Comparison of ENCODE assay signal across 10 cellular contexts in genomic region chr7:47392241-47392759, GRCh38.
DNase-seq lines count a peak whose midpoint lies in the region; ATAC-seq, FAIRE-seq and TF ChIP-seq lines count a peak whose summit lies in the region.
"Had no signal": no experiment of that assay in that cellular context is flagged by ENCODE, and none has a peak within 500 bp of the region (broad histone marks: within the 10 kb centered on the region; RNA-seq: fewer than 3 reads in every experiment).

No MANE protein-coding gene starts in this region.

- TF ChIP-seq POLR2A in GM12891 (IDR thresholded peaks at IDR 0.05; ENCODE audit: low read depth, low read length) = no peak

- peaks cover 5% of the 10 kb centered on the region for H3K9me3 Mint-ChIP-seq in glutamatergic neuron (ENCODE audit: unreplicated experiment)
- no peaks in the 10 kb centered on the region for H3K9me3 Mint-ChIP-seq in nephron

- no peak for FAIRE-seq in GM12891 (lab: Jason Lieb, UNC)

- H3K4me3 Mint-ChIP-seq in glutamatergic neuron (ENCODE audit: unreplicated experiment) (no peak overlapping the region), nephron (peak overlapping the region in 1 of 3 experiments; percentile 20)
- H3K4me3 Mint-ChIP-seq: dendritic cell treated with granulocyte-macrophage colony-stimulating factor and Interleukin-4, amounts not matched to agents 40 ng/mL and 50 ng/mL, for 4 days had no signal

- TF ChIP-seq CTCF in glutamatergic neuron (IDR thresholded peaks at IDR 0.05; ENCODE audit: partially characterized antibody, unreplicated experiment) = no peak
- TF ChIP-seq CTCF in nephron (IDR thresholded peaks at IDR 0.05; ENCODE audit: unreplicated experiment in 3 of 3) = peak in 2 of 3 experiments; percentile 23 to 38

- H3K36me3 Mint-ChIP-seq in glutamatergic neuron (ENCODE audit: unreplicated experiment) (peaks cover 5% of the 10 kb centered on the region), nephron (ENCODE audit: low read depth) (peaks cover 72% of the 10 kb centered on the region)

- no peaks in the 10 kb centered on the region for H3K27me3 Mint-ChIP-seq in glutamatergic neuron (ENCODE audit: unreplicated experiment)
- peaks cover 3% of the 10 kb centered on the region for H3K27me3 Mint-ChIP-seq in nephron (ENCODE audit: low read depth)
- H3K27me3 Mint-ChIP-seq: dendritic cell treated with granulocyte-macrophage colony-stimulating factor and Interleukin-4, amounts not matched to agents 40 ng/mL and 50 ng/mL, for 4 days had no signal

- no peak for ATAC-seq in HG03439 (IDR thresholded peaks at IDR 0.05; ENCODE audit: unreplicated experiment)

- H3K4me1 Mint-ChIP-seq in glutamatergic neuron (ENCODE audit: low read depth, unreplicated experiment) (no peaks in the 10 kb centered on the region), nephron (peaks cover 24% of the 10 kb centered on the region)

- H3K27ac Mint-ChIP-seq in glutamatergic neuron (ENCODE audit: unreplicated experiment) = no peak overlapping the region
- H3K27ac Mint-ChIP-seq in nephron = peak overlapping the region; percentile 64 to 89 (median 83)
- H3K27ac Mint-ChIP-seq: dendritic cell treated with granulocyte-macrophage colony-stimulating factor and Interleukin-4, amounts not matched to agents 40 ng/mL and 50 ng/mL, for 4 days had no signal

- DNase-seq in activated effector memory CD4-positive, alpha-beta T cell treated with anti-CD3 and anti-CD28 coated beads, Interleukin-2, amount 50 U/mL, for 16 hours = peak; percentile 51
- DNase-seq in activated effector memory CD4-positive, alpha-beta T cell treated with Interleukin-2 at 50 U/mL for 16 hours = no peak
- DNase-seq in glutamatergic neuron (peak; percentile 12), GM12891 (ENCODE audit: insufficient read length, low spot score) (no peak), ecto neural progenitor cell (ENCODE audit: low spot score) (no peak)
- no peak for DNase-seq in stimulated activated CD8-positive, alpha-beta memory T cell treated with anti-CD3 and anti-CD28 coated beads, Interleukin-4, amount 100 ng/mL, for 48 hours
- DNase-seq: NCI-H2107 had no signal

TF ChIP-seq in GM12891, 5 proteins besides CTCF, POLR2A, EP300 and RAD21:
- no peak for TF ChIP-seq SPI1 (IDR thresholded peaks at IDR 0.05; ENCODE audit: low read depth, low read length)
- TF ChIP-seq POU2F2 (IDR thresholded peaks at IDR 0.05; ENCODE audit: low read depth, low read length) = no peak
- no peak for TF ChIP-seq POLR2AphosphoS5 (IDR thresholded peaks at IDR 0.05; ENCODE audit: low read depth, low read length)
- no peak for TF ChIP-seq PAX5 (IDR thresholded peaks at IDR 0.05; ENCODE audit: insufficient read depth, low read length, severe bottlenecking)
- TF ChIP-seq TAF1 (IDR thresholded peaks at IDR 0.05; ENCODE audit: low read depth, low read length) = no peak

Comparison
In these comparisons a context has a peak if more than half of its experiments do, and no peak if none do; other contexts are left out.
1. DNase-seq: peak in activated effector memory CD4-positive, alpha-beta T cell treated with anti-CD3 and anti-CD28 coated beads, Interleukin-2, amount 50 U/mL, for 16 hours (single experiment) and glutamatergic neuron (single experiment); none in activated effector memory CD4-positive, alpha-beta T cell treated with Interleukin-2 at 50 U/mL for 16 hours (single experiment), stimulated activated CD8-positive, alpha-beta memory T cell treated with anti-CD3 and anti-CD28 coated beads, Interleukin-4, amount 100 ng/mL, for 48 hours (single experiment), GM12891 (single experiment) and ecto neural progenitor cell (single experiment).